ENCODE assay signal across 27 cellular contexts in genomic region chr11:120663142-120663541, GRCh38.
"Had no signal": no experiment of that assay in that cellular context is flagged by ENCODE, and none has a peak within 500 bp of the region (broad histone marks: within the 10 kb centered on the region; RNA-seq: fewer than 3 reads in every experiment).

No MANE protein-coding gene starts in this region.

- H3K36me3 Mint-ChIP-seq: stimulated activated effector memory CD8-positive, alpha-beta T cell treated with anti-CD3 and anti-CD28 coated beads, Interleukin-12 subunit alpha, Interleukin-12 subunit beta, amount 100 ng/mL, for 72 hours; stimulated activated naive B cell treated with anti-CD40 and anti-IgM and Interleukin-4, amounts not matched to agents 10 μg/mL and 1 μg/mL and 100 μg/mL, for 72 hours had no signal

- H3K27me3 ChIP-seq: ovary, right lobe of liver, thyroid gland, upper lobe of left lung, vagina had no signal

- H3K79me2 ChIP-seq: parathyroid adenoma had no signal

- H3K27ac Mint-ChIP-seq: nephron; neural progenitor cell; progenitor cell of endocrine pancreas; stimulated activated effector memory CD8-positive, alpha-beta T cell treated with anti-CD3 and anti-CD28 coated beads, Interleukin-12 subunit alpha, Interleukin-12 subunit beta, amount 100 ng/mL, for 72 hours; stimulated activated naive B cell treated with anti-CD40 and anti-IgM and Interleukin-4, amounts not matched to agents 10 μg/mL and 1 μg/mL and 100 μg/mL, for 72 hours; stimulated activated naive CD8-positive, alpha-beta T cell treated with anti-CD3 and anti-CD28 coated beads, Interleukin-15, Interleukin-2, amounts not matched to agents 100 ng/mL and 50 ng/mL, for 24 hours had no signal

- H3K4me3 ChIP-seq: neural progenitor cell, ovary, psoas muscle, right lobe of liver, sigmoid colon, stomach, thoracic aorta, thyroid gland, tibial nerve, upper lobe of left lung, vagina had no signal

- H3K4me3 Mint-ChIP-seq: nephron; neural progenitor cell; stimulated activated effector memory CD8-positive, alpha-beta T cell treated with anti-CD3 and anti-CD28 coated beads, Interleukin-12 subunit alpha, Interleukin-12 subunit beta, amount 100 ng/mL, for 72 hours; stimulated activated naive B cell treated with anti-CD40 and anti-IgM and Interleukin-4, amounts not matched to agents 10 μg/mL and 1 μg/mL and 100 μg/mL, for 72 hours; stimulated activated naive CD8-positive, alpha-beta T cell treated with anti-CD3 and anti-CD28 coated beads, Interleukin-15, Interleukin-2, amounts not matched to agents 100 ng/mL and 50 ng/mL, for 24 hours had no signal

- H3K27ac ChIP-seq: neural progenitor cell, ovary, parathyroid adenoma, psoas muscle, right lobe of liver, sigmoid colon, stomach, thoracic aorta, thyroid gland, tibial nerve, upper lobe of left lung, vagina had no signal

- DNase-seq: occipital lobe; ovary; posterior cingulate gyrus; psoas muscle; right cardiac atrium; right lobe of liver; sigmoid colon; small intestine; stimulated activated CD4-positive, alpha-beta T cell treated with anti-CD3 and anti-CD28 coated beads, Interleukin-15, amount 100 ng/mL, for 24 hours; stimulated activated CD4-positive, alpha-beta T cell treated with anti-CD3 and anti-CD28 coated beads, Interleukin-2, amount 100 ng/mL, for 24 hours; stimulated activated CD4-positive, alpha-beta T cell treated with anti-CD3 and anti-CD28 coated beads, Interleukin-2, amount 100 ng/mL, for 48 hours; stimulated activated CD4-positive, alpha-beta T cell treated with anti-CD3 and anti-CD28 coated beads, Interleukin-4, amount 100 ng/mL, for 24 hours; stimulated activated naive B cell treated with anti-CD40 and anti-IgM and Interleukin-4, amounts not matched to agents 10 μg/mL and 1 μg/mL and 100 μg/mL, for 72 hours; stimulated activated naive CD4-positive, alpha-beta T cell treated with Interleukin-2 at 50 U/mL for 16 hours; stomach; thyroid gland; trophoblast cell; upper lobe of left lung had no signal

- H3K4me1 ChIP-seq: parathyroid adenoma, psoas muscle, right lobe of liver, sigmoid colon, stomach, thyroid gland, tibial nerve, upper lobe of left lung, vagina had no signal

- H3K4me1 Mint-ChIP-seq: nephron had no signal

- H3K9me3 Mint-ChIP-seq: nephron; neural progenitor cell; stimulated activated effector memory CD8-positive, alpha-beta T cell treated with anti-CD3 and anti-CD28 coated beads, Interleukin-12 subunit alpha, Interleukin-12 subunit beta, amount 100 ng/mL, for 72 hours; stimulated activated naive CD8-positive, alpha-beta T cell treated with anti-CD3 and anti-CD28 coated beads, Interleukin-15, Interleukin-2, amounts not matched to agents 100 ng/mL and 50 ng/mL, for 24 hours had no signal

- H3K36me3 ChIP-seq: neural progenitor cell, ovary, right lobe of liver, sigmoid colon, stomach, thoracic aorta, thyroid gland, tibial nerve, upper lobe of left lung, vagina had no signal

- H3K4me2 ChIP-seq: neural progenitor cell had no signal

- H3K9ac ChIP-seq: neural progenitor cell, parathyroid adenoma had no signal

- ATAC-seq: psoas muscle; right cardiac atrium; right lobe of liver; stimulated activated effector memory CD8-positive, alpha-beta T cell treated with anti-CD3 and anti-CD28 coated beads, Interleukin-12 subunit alpha, Interleukin-12 subunit beta, amount 100 ng/mL, for 72 hours; stimulated activated naive B cell treated with anti-CD40 and anti-IgM and Interleukin-4, amounts not matched to agents 10 μg/mL and 1 μg/mL and 100 μg/mL, for 72 hours had no signal
